In the genomic region with DNA sequence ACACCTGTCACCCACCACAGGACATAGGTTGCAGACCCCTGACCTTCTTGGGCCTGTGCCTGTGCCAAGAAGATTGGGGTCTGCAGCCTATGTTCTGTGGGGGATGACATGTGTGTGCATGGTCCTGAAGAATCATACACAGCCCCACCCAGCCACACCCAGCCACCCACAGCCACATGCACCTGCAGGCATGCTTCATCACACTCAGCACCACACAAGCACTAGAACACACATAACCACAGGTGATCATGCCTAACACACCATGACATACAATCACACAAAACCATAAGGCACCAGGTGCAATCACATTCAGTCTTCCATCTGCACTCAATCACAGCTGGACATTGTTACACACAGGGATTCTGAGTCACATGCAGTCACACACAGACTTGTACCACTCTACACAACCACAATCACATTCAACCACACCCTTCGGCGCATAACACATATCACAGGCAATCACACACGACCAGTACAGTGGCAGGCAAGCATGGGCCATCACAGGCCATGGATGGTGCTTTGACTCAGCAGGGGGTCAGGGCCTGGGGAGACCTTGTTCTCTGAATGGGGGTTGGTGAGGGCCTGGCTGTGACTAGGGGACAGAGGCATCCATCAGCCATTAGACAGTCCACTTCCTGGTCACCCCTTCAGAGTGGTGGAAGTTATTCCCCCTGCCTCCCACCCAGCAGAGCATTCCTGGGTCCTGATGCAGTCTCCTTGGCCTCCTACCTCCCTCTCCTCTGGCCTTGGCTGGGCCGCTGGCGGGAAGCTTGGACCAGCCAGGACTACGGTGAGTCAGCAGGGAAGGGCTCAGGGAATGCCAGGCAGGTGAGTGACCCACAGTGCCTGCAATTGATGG, we compare ENCODE assay signal across 12 cellular contexts. TPM values are rescaled to one million over a fixed set of nuclear protein-coding genes. Genes with fewer than 3 reads are reported as not detected.
DNase-seq lines count a peak whose midpoint lies in the region; ATAC-seq and TF ChIP-seq lines count a peak whose summit lies in the region.
"Had no signal": no experiment of that assay in that cellular context is flagged by ENCODE, and none has a peak within 500 bp of the region (broad histone marks: within the 10 kb centered on the region; RNA-seq: fewer than 3 reads in every experiment).

No MANE protein-coding gene starts in this region.

- DNase-seq in Caki2 (ENCODE audit: low read depth), result peak; percentile 49
- DNase-seq in IMR-90, result peak; percentile 59
- peak; percentile 35 for DNase-seq in astrocyte of the spinal cord (ENCODE audit: low read depth, low spot score)
- DNase-seq in naive B cell, result no peak
- no peak for DNase-seq in DMS114 treated with DMSO at 0.1 percent for 48 hours (lab: John Stamatoyannopoulos, UW; ENCODE audit: unreplicated experiment)
- no peak for DNase-seq in amniotic stem cell (lab: John Stamatoyannopoulos, UW)
- DNase-seq in GM19240 (ENCODE audit: insufficient read length, low spot score), result no peak
- DNase-seq: activated naive CD4-positive, alpha-beta T cell treated with anti-CD3 and anti-CD28 coated beads for 36 hours; head of caudate nucleus; NCI-H2227 treated with DMSO at 0.1 percent for 48 hours had no signal

- in situ Hi-C loops in Caki2 (cut with HindIII; ENCODE audit: low pct_unique_long_range_greater_than_20kb, low sequenced_read_pairs) (no loop called here), IMR-90 (cut with MboI; ENCODE audit: low sequenced_read_pairs) (no loop called here), astrocyte of the spinal cord (cut with HindIII; ENCODE audit: low sequenced_read_pairs) (no loop called here)

- POLR2A ChIA-PET in IMR-90 (lab: Charles Lee; ENCODE audit: unreplicated experiment), result no interaction called here

- peak overlapping the region; percentile 48; the same call in 1 of the 2 replicates for H3K23ac ChIP-seq in IMR-90 (ENCODE audit: low read depth, low read length)

- H3K4me2 ChIP-seq in IMR-90 (ENCODE audit: low read depth, low read length), result no peak overlapping the region

- TF ChIP-seq POLR2A in IMR-90 (IDR thresholded peaks at IDR 0.05; ENCODE audit: low read depth, low read length), result no peak

- H3K14ac ChIP-seq in IMR-90 (replicated peaks; ENCODE audit: low read depth, low read length), result peak overlapping the region; percentile 69

- no peak overlapping the region for H4K5ac ChIP-seq in IMR-90 (ENCODE audit: low read depth, low read length)

- H3K9me3 Mint-ChIP-seq in naive B cell, result no peaks in the 10 kb centered on the region
- H3K9me3 Mint-ChIP-seq: activated naive CD4-positive, alpha-beta T cell treated with anti-CD3 and anti-CD28 coated beads for 36 hours had no signal

- H3K27ac ChIP-seq in IMR-90 (ENCODE audit: insufficient read depth, low read length), result peak overlapping the region; percentile 1; the same call in 1 of the 2 replicates

- H3K27me3 ChIP-seq in IMR-90 (ENCODE audit: control insufficient read depth, insufficient read depth, low read length), result no peaks in the 10 kb centered on the region

- H4K20me1 ChIP-seq in IMR-90 (ENCODE audit: insufficient read depth, low read length), result no peaks in the 10 kb centered on the region

- peak overlapping the region; percentile 20 for H4K91ac ChIP-seq in IMR-90 (ENCODE audit: insufficient read depth, low read depth, low read length)

- CTCF ChIA-PET in IMR-90 (lab: Yijun Ruan, JAX), result interaction anchor here (1.0 kb wide), 1 partner anchor 12 kb away, joined by 4 read pairs; no protein-coding TSS in a partner anchor

- H2AK5ac ChIP-seq in IMR-90 (ENCODE audit: low read depth, low read length), result peak overlapping the region; percentile 90

- H3K4me3 ChIP-seq in IMR-90 (ENCODE audit: insufficient read depth, low read depth, low read length), result no peak overlapping the region
- no peak overlapping the region for H3K4me3 ChIP-seq in astrocyte of the spinal cord (ENCODE audit: low read depth, low read length)

- H3K4me1 ChIP-seq in IMR-90 (ENCODE audit: control insufficient read depth, insufficient read depth, low read length), result peaks cover 11% of the 10 kb centered on the region

- TF ChIP-seq RAD21 in IMR-90 (IDR thresholded peaks at IDR 0.05; ENCODE audit: low read length), result no peak

- H2BK5ac ChIP-seq in IMR-90 (ENCODE audit: low read depth, low read length, poor library complexity, severe bottlenecking), result peak overlapping the region; percentile 22

- H3K36me3 ChIP-seq in IMR-90 (ENCODE audit: control insufficient read depth, insufficient read depth, low read length), result no peaks in the 10 kb centered on the region

- H3K27me3 Mint-ChIP-seq in naive B cell, result peaks cover 5 to 23% (median 7%) of the 10 kb centered on the region in 3 donors

- BruUV-seq in IMR-90 (replicated peaks; lab: Mats Ljungman, UMichigan), result no TSS peak

- H3K56ac ChIP-seq in IMR-90 (ENCODE audit: extremely low read depth, insufficient read depth, low read length), result no peak overlapping the region

- H2AFZ ChIP-seq in IMR-90 (replicated peaks; ENCODE audit: low read length, poor library complexity), result peak overlapping the region; percentile 58

- peak overlapping the region; percentile 78 for H2BK20ac ChIP-seq in IMR-90 (ENCODE audit: low read depth, low read length)

- ATAC-seq in IMR-90 (ENCODE audit: low read depth), result peak; percentile 69
- ATAC-seq in naive B cell (ENCODE audit: low read depth in 2 of 2), result peak; percentile 55 to 65
- ATAC-seq in HG03097 (IDR thresholded peaks at IDR 0.05; ENCODE audit: low FRiP score, unreplicated experiment), result no peak

- H3K18ac ChIP-seq in IMR-90 (ENCODE audit: low read depth, low read length), result no peak overlapping the region

- intact Hi-C loops in IMR-90 (cut with micrococcal nuclease), result no loop called here

- H3K27ac Mint-ChIP-seq in naive B cell, result no peak overlapping the region
- H3K27ac Mint-ChIP-seq: activated naive CD4-positive, alpha-beta T cell treated with anti-CD3 and anti-CD28 coated beads for 36 hours had no signal

- TF ChIP-seq CTCF in IMR-90 (conservative IDR thresholded peaks at IDR 0.05; ENCODE audit: low read depth, low read length) (no peak), astrocyte of the spinal cord (IDR thresholded peaks at IDR 0.05; ENCODE audit: low read depth, low read length) (no peak)

- peak overlapping the region; percentile 16; the same call in 2 of the 3 replicates for H2BK15ac ChIP-seq in IMR-90 (ENCODE audit: low read depth, low read length)

- H3K9ac ChIP-seq in IMR-90 (ENCODE audit: low read depth, low read length), result no peak overlapping the region

- peak overlapping the region; percentile 77 for H2AK9ac ChIP-seq in IMR-90 (replicated peaks; ENCODE audit: low read depth, low read length, poor library complexity)

- H4K8ac ChIP-seq in IMR-90 (ENCODE audit: low read depth in 2 of 2, low read length in 2 of 2), result peak overlapping the region in 1 of 2 experiments; percentile 76; a peak in 2 of 4 replicates

- peak overlapping the region; percentile 75 for H2BK120ac ChIP-seq in IMR-90 (ENCODE audit: low read depth, low read length)

- H3K9me1 ChIP-seq in IMR-90 (ENCODE audit: insufficient read depth, low read length), result peaks cover 26% of the 10 kb centered on the region

- H3K4ac ChIP-seq in IMR-90 (ENCODE audit: low read depth, low read length), result peak overlapping the region; percentile 80

- H3K9me3 ChIP-seq in IMR-90 (ENCODE audit: control insufficient read depth, insufficient read depth, low read length), result no peaks in the 10 kb centered on the region

- H3K36me3 Mint-ChIP-seq in naive B cell, result no peaks in the 10 kb centered on the region

- H3K4me1 Mint-ChIP-seq in naive B cell, result peaks cover 30 to 33% (median 31%) of the 10 kb centered on the region in 3 donors

- WGBS in IMR-90 (ENCODE audit: extremely low coverage in 2 of 2, insufficient read length in 1 of 2), 2 experiments, result 60% methylated on average over 1 of the region's 6 CpGs; no CpG with 5 or more reads in 1 of the 2 experiments

- dilution Hi-C loops in IMR-90 (cut with HindIII; ENCODE audit: low sequenced_read_pairs, unreplicated experiment), result no loop called here

- no peaks in the 10 kb centered on the region for H3K79me1 ChIP-seq in IMR-90 (ENCODE audit: low read depth in 1 of 2, low read length in 2 of 2)

- peak overlapping the region in 2 of 8 donors; percentile 64 to 66 for H3K4me3 Mint-ChIP-seq in naive B cell
- H3K4me3 Mint-ChIP-seq: activated naive CD4-positive, alpha-beta T cell treated with anti-CD3 and anti-CD28 coated beads for 36 hours had no signal

TF ChIP-seq in IMR-90, 13 proteins besides CTCF, POLR2A, EP300 and RAD21:
- TF ChIP-seq MAZ (IDR thresholded peaks at IDR 0.05; ENCODE audit: borderline replicate concordance, low read depth, low read length), result 0 out of 2 replicates have a peak, but pooled peaks have one; percentile 20
- TF ChIP-seq MXI1 (IDR thresholded peaks at IDR 0.05; ENCODE audit: borderline replicate concordance, low read depth, low read length), result no peak

RNA-seq across cellular contexts. Expression of a gene that starts 44.3 kb away (rescaled TPM):
- not detected in 2 replicates for total RNA-seq in Caki2 (2014; rRNA removed; shearing (Covaris generic); ENCODE audit: low replicate concordance)
- total RNA-seq in IMR-90 (2012; rRNA removed), result not detected in 2 replicates
- polyA plus RNA-seq in IMR-90 (2012; rRNA removed) (not detected in 2 replicates), naive B cell (ENCODE audit: low read depth in 6 of 6) (not detected)
- 0.11 TPM in 1 of 2 replicates, not detected in the other for polyA plus RNA-seq in IMR-90 (2012; cell fraction: cytosol; rRNA removed)
- polyA plus RNA-seq in IMR-90 (2012; cell fraction: nucleus; rRNA removed; ENCODE audit: low replicate concordance), result not detected in 2 replicates
- total RNA-seq: activated naive CD4-positive, alpha-beta T cell treated with anti-CD3 and anti-CD28 coated beads for 36 hours; lung microvascular endothelial cell had no signal

Comparison
In these comparisons a context has a peak if more than half of its experiments do, and no peak if none do; other contexts are left out.
1. DNase-seq: peak in Caki2 (single experiment), IMR-90 (single experiment) and astrocyte of the spinal cord (single experiment); none in naive B cell (single experiment), DMS114 treated with DMSO at 0.1 percent for 48 hours (single experiment), amniotic stem cell (single experiment) and GM19240 (single experiment).